ENCODE assay signal across 18 cellular contexts in the genomic region with DNA sequence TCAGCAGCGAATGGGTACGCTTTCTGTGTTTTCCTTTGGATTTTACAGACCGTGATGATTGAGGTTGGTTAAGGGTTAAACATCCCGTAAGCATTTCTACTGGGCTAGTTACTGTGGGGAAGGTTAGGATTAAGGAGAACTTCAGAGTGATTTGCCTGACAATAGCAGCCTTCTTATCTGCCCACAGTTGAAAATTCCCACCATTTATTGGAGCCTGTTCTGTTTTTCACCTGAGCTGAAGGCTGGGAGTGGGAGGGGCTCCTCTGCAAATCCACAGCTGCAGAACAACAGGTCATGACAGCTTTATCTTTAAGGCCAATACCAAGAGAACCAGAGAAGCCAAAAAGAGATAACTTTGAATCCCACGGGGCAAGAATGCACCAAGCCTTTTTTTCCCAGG.
A peak's percentile ranks its signal among the peaks of the same experiment; 100 is the strongest.
DNase-seq lines count a peak whose midpoint lies in the region; ATAC-seq and TF ChIP-seq lines count a peak whose summit lies in the region.
"Had no signal": no experiment of that assay in that cellular context is flagged by ENCODE, and none has a peak within 500 bp of the region (broad histone marks: within the 10 kb centered on the region; RNA-seq: fewer than 3 reads in every experiment).

No MANE protein-coding gene starts in this region.

- H3K27ac Mint-ChIP-seq in WTC11, result peak overlapping the region; percentile 88
- H3K27ac Mint-ChIP-seq: B cell had no signal

- TF ChIP-seq POLR2A in suprapubic skin (IDR thresholded peaks at IDR 0.05), result no peak

- no peak overlapping the region for H3K4me3 Mint-ChIP-seq in WTC11
- H3K4me3 Mint-ChIP-seq: B cell had no signal

- H3K36me3 ChIP-seq in H7 (replicated peaks; ENCODE audit: control insufficient read depth, insufficient read depth, low read length) (no peaks in the 10 kb centered on the region), suprapubic skin (no peaks in the 10 kb centered on the region)

- peaks cover 10% of the 10 kb centered on the region for H3K9me3 Mint-ChIP-seq in WTC11

- H3K27ac ChIP-seq in suprapubic skin, result peak overlapping the region; percentile 78
- H3K27ac ChIP-seq: A549 had no signal

- CTCF ChIA-PET in WTC11 (lab: Charles Lee), result interaction anchor here (0.6 to 2.0 kb wide), 8 partner anchors 10 to 293 kb away, joined by 3 to 19 read pairs (median 4); no protein-coding TSS in a partner anchor

- H3K4me1 ChIP-seq in suprapubic skin, result peaks cover 33% of the 10 kb centered on the region

- TF ChIP-seq EP300 in suprapubic skin (IDR thresholded peaks at IDR 0.05), result no peak

- H3K4me1 Mint-ChIP-seq in WTC11, result peaks cover 73% of the 10 kb centered on the region
- H3K4me1 Mint-ChIP-seq: B cell had no signal

- intact Hi-C loops in posterior vena cava (cut with DNase I), result no loop called here

- H3K27me3 ChIP-seq in H7 (ENCODE audit: control insufficient read depth, insufficient read depth, low read length) (no peaks in the 10 kb centered on the region), suprapubic skin (no peaks in the 10 kb centered on the region)

- H3K4me3 ChIP-seq in H7 (ENCODE audit: insufficient read depth, low read depth, low read length) (no peak overlapping the region), suprapubic skin (no peak overlapping the region)
- H3K4me3 ChIP-seq: A549 had no signal

- TF ChIP-seq CTCF in WTC11 (IDR thresholded peaks at IDR 0.05), result no peak
- TF ChIP-seq CTCF in suprapubic skin (IDR thresholded peaks at IDR 0.05), result no peak

- H3K36me3 Mint-ChIP-seq in WTC11, result peaks cover 5% of the 10 kb centered on the region; the same call in 1 of the 2 replicates

- WGBS in suprapubic skin, result 80% methylated on average over 5 of the region's 5 CpGs

- H3K27me3 Mint-ChIP-seq in WTC11 (ENCODE audit: low read depth), result 0 out of 2 replicates have a peak, but pooled peaks cover 2% of the 10 kb centered on the region

- H3K9me3 ChIP-seq in suprapubic skin, result no peaks in the 10 kb centered on the region
- H3K9me3 ChIP-seq: A549 had no signal

- DNase-seq in H7, result peak; percentile 61
- DNase-seq in WTC11 (ENCODE audit: low spot score), result no peak
- DNase-seq in islet precursor cell, result peak; percentile 63
- DNase-seq in suprapubic skin (ENCODE audit: low spot score in 2 of 2), result no peak
- no peak for DNase-seq in posterior vena cava (ENCODE audit: low spot score)
- DNase-seq in GM03348 (ENCODE audit: low spot score), result no peak
- DNase-seq in NCI-H146 treated with DMSO at 0.1 percent for 48 hours (lab: John Stamatoyannopoulos, UW; ENCODE audit: unreplicated experiment), result no peak
- DNase-seq: EL, KG1, NCI-H1092, NCI-H1436 treated with DMSO at 0.1 percent for 48 hours, NCI-H2081 treated with DMSO at 0.1 percent for 48 hours, NCI-H446, NCI-H526, OCI-M1 had no signal

- peak; percentile 83 for ATAC-seq in WTC11
- ATAC-seq: A549, Right ventricle myocardium inferior had no signal

- POLR2A ChIA-PET in WTC11 (lab: Charles Lee), result no interaction called here

TF ChIP-seq in WTC11, 78 proteins besides CTCF, POLR2A, EP300 and RAD21:
- TF ChIP-seq TCF7 (CRISPR knock-in tag; IDR thresholded peaks at IDR 0.05; ENCODE audit: low read depth), result no peak

Comparison
In these comparisons a context has a peak if more than half of its experiments do, and no peak if none do; other contexts are left out.
1. DNase-seq: peak in H7 (single experiment) and islet precursor cell (single experiment); none in WTC11 (single experiment), suprapubic skin (0 of 2), posterior vena cava (single experiment), GM03348 (single experiment) and NCI-H146 treated with DMSO at 0.1 percent for 48 hours (single experiment).